8 cellular contexts compared by ENCODE assay signal in genomic region chr15:82262422-82263026, GRCh38. TPM values are rescaled to one million over a fixed set of nuclear protein-coding genes. Genes with fewer than 3 reads are reported as not detected.
DNase-seq lines count a peak whose midpoint lies in the region; ATAC-seq lines count a peak whose summit lies in the region.

TSS of gene EFL1 (minus strand) at chr15:82262734. CDS start at chr15:82261778, 956 bp downstream.
A gene with protein sequence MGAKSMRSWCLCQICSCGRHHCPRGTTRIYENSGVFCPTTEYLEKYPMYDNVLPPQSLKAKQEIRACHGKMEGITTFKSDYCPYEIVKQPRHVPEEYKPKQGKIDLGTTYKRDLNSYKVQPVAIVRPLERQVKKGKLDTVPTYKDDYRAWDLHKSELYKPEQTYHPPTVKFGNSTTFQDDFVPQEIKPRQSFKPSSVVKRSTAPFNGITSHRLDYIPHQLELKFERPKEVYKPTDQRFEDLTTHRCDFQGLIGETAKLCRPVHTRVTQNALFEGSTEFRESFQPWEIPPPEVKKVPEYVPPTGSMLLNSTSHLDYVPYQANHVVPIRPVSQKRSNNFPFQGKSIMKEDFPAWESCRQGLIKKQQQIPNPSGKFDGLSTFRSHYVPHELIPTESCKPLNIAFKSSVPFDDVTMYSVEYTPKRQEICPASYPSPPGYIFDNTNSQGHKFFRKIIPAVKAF (plus strand): TSS chr15:82262818. CDS start chr15:82262880, 62 bp downstream.

- no peak within 1 kb of the TSS for H2AK5ac ChIP-seq in mesendoderm (ENCODE audit: low read length)

- H2BK5ac ChIP-seq in mesendoderm (ENCODE audit: low read length) = no peak within 1 kb of the TSS

- peaks cover 1% of the 10 kb centered on the region for H3K79me2 ChIP-seq in mesendoderm (ENCODE audit: control insufficient read depth, insufficient read depth, low read length)

- ATAC-seq in GM19467 (IDR thresholded peaks at IDR 0.05; ENCODE audit: unreplicated experiment) = peak; percentile 94

- H4K5ac ChIP-seq in mesendoderm (ENCODE audit: low read length) = no peak within 1 kb of the TSS

- peak within 1 kb of the TSS; percentile 80 for H3K27ac ChIP-seq in mesendoderm (ENCODE audit: low read depth, low read length)

- peak within 1 kb of the TSS; percentile 88 for H3K18ac ChIP-seq in mesendoderm (ENCODE audit: low read length)

- no peak within 1 kb of the TSS for H2BK120ac ChIP-seq in mesendoderm (ENCODE audit: low read depth, low read length)

- H3K4me3 ChIP-seq in endocrine pancreas (ENCODE audit: control insufficient read depth, insufficient read depth, low read length) (peak within 1 kb of the TSS; percentile 80), mesendoderm (ENCODE audit: low read length) (peak within 1 kb of the TSS; percentile 84)

- H3K36me3 ChIP-seq in endocrine pancreas (ENCODE audit: control insufficient read depth, insufficient read depth, low read length) (no peaks in the 10 kb centered on the region), mesendoderm (ENCODE audit: control insufficient read depth, insufficient read depth, low read length) (no peaks in the 10 kb centered on the region)

- no CpG with 5 or more reads among the region's 57 CpGs for WGBS in mesendoderm (ENCODE audit: extremely low coverage, insufficient coverage, low lambda C conversion rate)

- peak within 1 kb of the TSS; percentile 73 for H3K4me2 ChIP-seq in mesendoderm (ENCODE audit: low read length)

- H3K9ac ChIP-seq in endocrine pancreas (ENCODE audit: control insufficient read depth, insufficient read depth, low read length) (peak within 1 kb of the TSS; percentile 69), mesendoderm (ENCODE audit: low read length) (peak within 1 kb of the TSS; percentile 80)

- DNase-seq in CMK (ENCODE audit: low read depth) (peak; percentile 81), HPDE6-E6E7 (ENCODE audit: extremely low spot score) (peak; percentile 61), NK-92 (lab: John Stamatoyannopoulos, UW; ENCODE audit: unreplicated experiment) (peak; percentile 24), mesendoderm (peak; percentile 96)
- DNase-seq in activated CD8-positive, alpha-beta memory T cell treated with anti-CD3 and anti-CD28 coated beads for 48 hours (ENCODE audit: low read depth in 2 of 3, low spot score in 2 of 3) = peak; percentile 67 to 89 (median 75)
- DNase-seq in stimulated activated CD8-positive, alpha-beta memory T cell treated with anti-CD3 and anti-CD28 coated beads, Interleukin-15, amount 100 ng/mL, for 1 hour (ENCODE audit: low read depth) = peak; percentile 84

- H3K4me1 ChIP-seq in endocrine pancreas (ENCODE audit: control insufficient read depth, insufficient read depth, low read length) = peaks cover 18% of the 10 kb centered on the region
- H3K4me1 ChIP-seq in mesendoderm (ENCODE audit: control insufficient read depth, low read depth, low read length) = peaks cover 2% of the 10 kb centered on the region

- peaks cover 7% of the 10 kb centered on the region for H3K79me1 ChIP-seq in mesendoderm (ENCODE audit: low read length)

- peak within 1 kb of the TSS; percentile 77 for H3K4ac ChIP-seq in mesendoderm (ENCODE audit: low read depth, low read length)

- no peaks in the 10 kb centered on the region for H3K9me3 ChIP-seq in endocrine pancreas (ENCODE audit: control insufficient read depth, low read length)

- H3K27me3 ChIP-seq in endocrine pancreas (ENCODE audit: control insufficient read depth, insufficient read depth, low read length) (no peaks in the 10 kb centered on the region), mesendoderm (ENCODE audit: insufficient read depth, low read length, poor library complexity) (no peaks in the 10 kb centered on the region)

- no peak within 1 kb of the TSS for H2BK15ac ChIP-seq in mesendoderm (replicated peaks; ENCODE audit: low read depth)

- H3K23ac ChIP-seq in mesendoderm (ENCODE audit: low read length) = no peak within 1 kb of the TSS

- peak within 1 kb of the TSS; percentile 88 for H3K56ac ChIP-seq in mesendoderm (ENCODE audit: low read length)

- H4K8ac ChIP-seq in mesendoderm (ENCODE audit: low read depth, low read length) = peak within 1 kb of the TSS; percentile 58

RNA-seq across cellular contexts. Expression of gene EFL1, which starts in this region (rescaled TPM):
- 14.1 TPM for polyA plus RNA-seq in mesendoderm (2013, experiment 1 of 2)
- polyA plus RNA-seq in mesendoderm (2013, experiment 2 of 2) = 14.2 TPM

RNA-seq across cellular contexts. Expression of the second gene that starts in this region (rescaled TPM):
- polyA plus RNA-seq in mesendoderm (2013, experiment 1 of 2) = 1.8 TPM
- 1.4 TPM for polyA plus RNA-seq in mesendoderm (2013, experiment 2 of 2)

Comparison
In these comparisons a context has a peak if more than half of its experiments do, and no peak if none do; other contexts are left out.
1. Peak in every context shown above with its lines: DNase-seq, ATAC-seq, H3K4me3 ChIP-seq and H3K27ac ChIP-seq.
2. DNase-seq: peak in every context shown above with its lines; median percentile 96 in mesendoderm; 84 in stimulated activated CD8-positive, alpha-beta memory T cell treated with anti-CD3 and anti-CD28 coated beads, Interleukin-15, amount 100 ng/mL, for 1 hour; 81 in CMK; 75 in activated CD8-positive, alpha-beta memory T cell treated with anti-CD3 and anti-CD28 coated beads for 48 hours; 61 in HPDE6-E6E7; 24 in NK-92.